In genomic region chr4:158255727-158256324, GRCh38 we compare ENCODE assay signal across 8 cellular contexts. TPM values are rescaled to one million over a fixed set of nuclear protein-coding genes. Genes with fewer than 3 reads are reported as not detected.
DNase-seq lines count a peak whose midpoint lies in the region; ATAC-seq, FAIRE-seq and TF ChIP-seq lines count a peak whose summit lies in the region.

No MANE protein-coding gene starts in this region.

- no peak for TF ChIP-seq EP300 in transverse colon (IDR thresholded peaks at IDR 0.05; ENCODE audit: low read depth)

- FAIRE-seq in GM18507 (lab: Jason Lieb, UNC), result peak; percentile 79

- H3K9me3 ChIP-seq in transverse colon, result no peaks in the 10 kb centered on the region

- POLR2A ChIA-PET in AG04449 (lab: Yijun Ruan, JAX), result no interaction called here

- no peak for TF ChIP-seq POLR2A in transverse colon (IDR thresholded peaks at IDR 0.05)

- no peaks in the 10 kb centered on the region for H3K27me3 ChIP-seq in transverse colon

- CTCF ChIA-PET in AG04449 (lab: Yijun Ruan, JAX), result interaction anchor here (0.6 to 7.5 kb wide), 36 partner anchors 9 to 414 kb away, joined by 3 to 121 read pairs (median 4); partner anchors contain the start of genes C4orf46 and TMEM144

- H3K36me3 ChIP-seq in transverse colon, result no peaks in the 10 kb centered on the region

- H3K4me1 ChIP-seq in transverse colon, result peaks cover 0 to 3% (median 0%) of the 10 kb centered on the region in 4 donors

- intact Hi-C loops in transverse colon (cut with DNase I; ENCODE audit: low total_unique reads), result loop anchor here (10.0 kb wide), 3 partner anchors 261 to 1189 kb away; no protein-coding TSS in a partner anchor

- no peak overlapping the region for H3K27ac ChIP-seq in transverse colon

- DNase-seq in AG04449 (ENCODE audit: low read depth, low spot score), result peak; percentile 2
- no peak for DNase-seq in GM18507 (ENCODE audit: extremely low spot score, insufficient read length, low read depth)
- peak; percentile 6 for DNase-seq in NCI-H2029 treated with DMSO at 0.1 percent for 48 hours (lab: John Stamatoyannopoulos, UW)
- DNase-seq in astrocyte of the cerebellum (ENCODE audit: low read depth), result peak; percentile 50
- DNase-seq in iris pigment epithelial cell (ENCODE audit: low read depth), result peak; percentile 61
- no peak for DNase-seq in transverse colon
- no peak for DNase-seq in NCI-H187 (lab: John Stamatoyannopoulos, UW)

- TF ChIP-seq CTCF in AG04449 (IDR thresholded peaks at IDR 0.05; ENCODE audit: insufficient read depth, low read length, missing control alignments), result peak; percentile 63
- TF ChIP-seq CTCF in astrocyte of the cerebellum (IDR thresholded peaks at IDR 0.05; ENCODE audit: low read depth, low read length, missing control alignments), result peak; percentile 68
- peak; percentile 53 to 71 (median 69) for TF ChIP-seq CTCF in transverse colon (IDR thresholded peaks at IDR 0.05)

- peak; percentile 78 for ATAC-seq in HG02885 (IDR thresholded peaks at IDR 0.05; ENCODE audit: poor library complexity, unreplicated experiment)

- in situ Hi-C loops in astrocyte of the cerebellum (cut with HindIII; ENCODE audit: low sequenced_read_pairs), result loop anchor here (5.0 kb wide), 1 partner anchor 366 kb away; no protein-coding TSS in a partner anchor
- in situ Hi-C loops in transverse colon (cut with MboI; ENCODE audit: low pct_ligation_motif_present in 1 of 4, low pct_unique_long_range_greater_than_20kb in 1 of 4, low sequenced_read_pairs in 3 of 4), result loop anchor here (10.0 to 25.0 kb wide), 5 partner anchors 71 to 369 kb away; no protein-coding TSS in a partner anchor

- H3K4me3 ChIP-seq in AG04449 (ENCODE audit: low read depth, low read length) (no peak overlapping the region), astrocyte of the cerebellum (ENCODE audit: low read depth, low read length) (no peak overlapping the region), transverse colon (no peak overlapping the region)

- 37 to 50% methylated on average over 3 of the region's 3 CpGs for WGBS in transverse colon (ENCODE audit: low coverage in 1 of 2), 2 donors

RNA-seq across cellular contexts. Expression of gene TMEM144, which starts 45.5 kb away (rescaled TPM):
- total RNA-seq in transverse colon, result 10 to 100 TPM in 3 of 4 donors, 1 to 10 TPM in 1; 2.2 to 26.9 (median 21.2) TPM

Comparison
In these comparisons a context has a peak if more than half of its experiments do, and no peak if none do; other contexts are left out.
1. DNase-seq: peak in AG04449 (single experiment), NCI-H2029 treated with DMSO at 0.1 percent for 48 hours (single experiment), astrocyte of the cerebellum (single experiment) and iris pigment epithelial cell (single experiment); none in GM18507 (single experiment), transverse colon (single experiment) and NCI-H187 (0 of 2).
2. Peak in every context shown above with its lines, with median percentiles within 50 percentile points of each other: CTCF ChIP-seq.